Comparison of ENCODE assay signal across 1 cellular context in the genomic region with DNA sequence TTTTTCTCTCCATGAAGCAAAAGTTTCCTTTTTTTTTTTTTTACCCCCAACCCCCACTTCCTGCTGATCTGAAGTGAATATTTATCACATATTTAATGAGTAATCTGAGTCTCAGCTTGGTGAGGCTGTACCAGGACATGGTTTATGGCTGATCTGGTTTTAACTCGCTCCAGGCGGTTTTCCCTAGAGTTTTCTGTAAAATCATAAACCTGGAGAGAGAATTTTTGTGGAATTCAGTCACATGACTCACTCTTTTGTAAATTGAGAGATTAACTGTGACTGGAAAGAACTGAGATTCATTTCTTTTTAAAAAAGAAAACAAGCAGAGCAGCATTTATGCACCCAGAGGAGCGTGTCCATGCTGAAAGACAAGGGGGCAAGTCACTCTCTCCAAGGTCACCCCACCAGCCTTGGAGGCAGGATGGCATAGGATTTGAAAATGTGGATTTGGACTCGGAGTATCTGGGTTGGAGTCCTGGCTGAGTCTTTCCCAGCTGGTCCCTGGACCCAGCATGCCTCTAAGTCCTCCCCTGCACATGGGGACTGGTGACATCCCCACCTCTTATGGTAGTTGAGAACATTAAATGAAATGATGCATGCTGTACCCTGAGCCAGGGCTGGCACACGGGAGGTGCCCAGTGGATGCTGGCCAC.
TF ChIP-seq lines count a peak whose summit lies in the region.

No MANE protein-coding gene starts in this region.

TF ChIP-seq in GM23338, 12 proteins besides CTCF, POLR2A, EP300 and RAD21:
- TF ChIP-seq, protein P1, sequence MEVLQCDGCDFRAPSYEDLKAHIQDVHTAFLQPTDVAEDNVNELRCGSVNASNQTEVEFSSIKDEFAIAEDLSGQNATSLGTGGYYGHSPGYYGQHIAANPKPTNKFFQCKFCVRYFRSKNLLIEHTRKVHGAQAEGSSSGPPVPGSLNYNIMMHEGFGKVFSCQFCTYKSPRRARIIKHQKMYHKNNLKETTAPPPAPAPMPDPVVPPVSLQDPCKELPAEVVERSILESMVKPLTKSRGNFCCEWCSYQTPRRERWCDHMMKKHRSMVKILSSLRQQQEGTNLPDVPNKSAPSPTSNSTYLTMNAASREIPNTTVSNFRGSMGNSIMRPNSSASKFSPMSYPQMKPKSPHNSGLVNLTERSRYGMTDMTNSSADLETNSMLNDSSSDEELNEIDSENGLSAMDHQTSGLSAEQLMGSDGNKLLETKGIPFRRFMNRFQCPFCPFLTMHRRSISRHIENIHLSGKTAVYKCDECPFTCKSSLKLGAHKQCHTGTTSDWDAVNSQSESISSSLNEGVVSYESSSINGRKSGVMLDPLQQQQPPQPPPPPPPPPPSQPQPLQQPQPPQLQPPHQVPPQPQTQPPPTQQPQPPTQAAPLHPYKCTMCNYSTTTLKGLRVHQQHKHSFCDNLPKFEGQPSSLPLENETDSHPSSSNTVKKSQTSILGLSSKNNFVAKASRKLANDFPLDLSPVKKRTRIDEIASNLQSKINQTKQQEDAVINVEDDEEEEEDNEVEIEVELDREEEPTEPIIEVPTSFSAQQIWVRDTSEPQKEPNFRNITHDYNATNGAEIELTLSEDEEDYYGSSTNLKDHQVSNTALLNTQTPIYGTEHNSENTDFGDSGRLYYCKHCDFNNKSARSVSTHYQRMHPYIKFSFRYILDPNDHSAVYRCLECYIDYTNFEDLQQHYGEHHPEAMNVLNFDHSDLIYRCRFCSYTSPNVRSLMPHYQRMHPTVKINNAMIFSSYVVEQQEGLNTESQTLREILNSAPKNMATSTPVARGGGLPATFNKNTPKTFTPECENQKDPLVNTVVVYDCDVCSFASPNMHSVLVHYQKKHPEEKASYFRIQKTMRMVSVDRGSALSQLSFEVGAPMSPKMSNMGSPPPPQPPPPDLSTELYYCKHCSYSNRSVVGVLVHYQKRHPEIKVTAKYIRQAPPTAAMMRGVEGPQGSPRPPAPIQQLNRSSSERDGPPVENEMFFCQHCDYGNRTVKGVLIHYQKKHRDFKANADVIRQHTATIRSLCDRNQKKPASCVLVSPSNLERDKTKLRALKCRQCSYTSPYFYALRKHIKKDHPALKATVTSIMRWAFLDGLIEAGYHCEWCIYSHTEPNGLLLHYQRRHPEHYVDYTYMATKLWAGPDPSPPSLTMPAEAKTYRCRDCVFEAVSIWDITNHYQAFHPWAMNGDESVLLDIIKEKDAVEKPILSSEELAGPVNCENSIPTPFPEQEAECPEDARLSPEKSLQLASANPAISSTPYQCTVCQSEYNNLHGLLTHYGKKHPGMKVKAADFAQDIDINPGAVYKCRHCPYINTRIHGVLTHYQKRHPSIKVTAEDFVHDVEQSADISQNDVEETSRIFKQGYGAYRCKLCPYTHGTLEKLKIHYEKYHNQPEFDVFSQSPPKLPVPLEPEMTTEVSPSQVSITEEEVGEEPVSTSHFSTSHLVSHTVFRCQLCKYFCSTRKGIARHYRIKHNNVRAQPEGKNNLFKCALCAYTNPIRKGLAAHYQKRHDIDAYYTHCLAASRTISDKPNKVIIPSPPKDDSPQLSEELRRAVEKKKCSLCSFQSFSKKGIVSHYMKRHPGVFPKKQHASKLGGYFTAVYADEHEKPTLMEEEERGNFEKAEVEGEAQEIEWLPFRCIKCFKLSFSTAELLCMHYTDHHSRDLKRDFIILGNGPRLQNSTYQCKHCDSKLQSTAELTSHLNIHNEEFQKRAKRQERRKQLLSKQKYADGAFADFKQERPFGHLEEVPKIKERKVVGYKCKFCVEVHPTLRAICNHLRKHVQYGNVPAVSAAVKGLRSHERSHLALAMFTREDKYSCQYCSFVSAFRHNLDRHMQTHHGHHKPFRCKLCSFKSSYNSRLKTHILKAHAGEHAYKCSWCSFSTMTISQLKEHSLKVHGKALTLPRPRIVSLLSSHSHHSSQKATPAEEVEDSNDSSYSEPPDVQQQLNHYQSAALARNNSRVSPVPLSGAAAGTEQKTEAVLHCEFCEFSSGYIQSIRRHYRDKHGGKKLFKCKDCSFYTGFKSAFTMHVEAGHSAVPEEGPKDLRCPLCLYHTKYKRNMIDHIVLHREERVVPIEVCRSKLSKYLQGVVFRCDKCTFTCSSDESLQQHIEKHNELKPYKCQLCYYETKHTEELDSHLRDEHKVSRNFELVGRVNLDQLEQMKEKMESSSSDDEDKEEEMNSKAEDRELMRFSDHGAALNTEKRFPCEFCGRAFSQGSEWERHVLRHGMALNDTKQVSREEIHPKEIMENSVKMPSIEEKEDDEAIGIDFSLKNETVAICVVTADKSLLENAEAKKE (CRISPR knock-in tag; IDR thresholded peaks at IDR 0.05), result no peak
- TF ChIP-seq JUNB (IDR thresholded peaks at IDR 0.05; ENCODE audit: unreplicated experiment), result no peak
- TF ChIP-seq ZNF114 (CRISPR knock-in tag; IDR thresholded peaks at IDR 0.05), result no peak
- no peak for TF ChIP-seq ZNF331 (CRISPR knock-in tag; IDR thresholded peaks at IDR 0.05; ENCODE audit: low read depth)
- TF ChIP-seq EZH2 (IDR thresholded peaks at IDR 0.05; ENCODE audit: low read depth, unreplicated experiment), result no peak
- TF ChIP-seq CREB1 (CRISPR knock-in tag; IDR thresholded peaks at IDR 0.05; ENCODE audit: low read depth), result no peak
- TF ChIP-seq NANOG (IDR thresholded peaks at IDR 0.05; ENCODE audit: borderline replicate concordance), result no peak
- TF ChIP-seq EZH2phosphoT487 (IDR thresholded peaks at IDR 0.05; ENCODE audit: unreplicated experiment), result no peak
- TF ChIP-seq STAT1 (IDR thresholded peaks at IDR 0.05; ENCODE audit: unreplicated experiment), result no peak
- TF ChIP-seq, protein P2, sequence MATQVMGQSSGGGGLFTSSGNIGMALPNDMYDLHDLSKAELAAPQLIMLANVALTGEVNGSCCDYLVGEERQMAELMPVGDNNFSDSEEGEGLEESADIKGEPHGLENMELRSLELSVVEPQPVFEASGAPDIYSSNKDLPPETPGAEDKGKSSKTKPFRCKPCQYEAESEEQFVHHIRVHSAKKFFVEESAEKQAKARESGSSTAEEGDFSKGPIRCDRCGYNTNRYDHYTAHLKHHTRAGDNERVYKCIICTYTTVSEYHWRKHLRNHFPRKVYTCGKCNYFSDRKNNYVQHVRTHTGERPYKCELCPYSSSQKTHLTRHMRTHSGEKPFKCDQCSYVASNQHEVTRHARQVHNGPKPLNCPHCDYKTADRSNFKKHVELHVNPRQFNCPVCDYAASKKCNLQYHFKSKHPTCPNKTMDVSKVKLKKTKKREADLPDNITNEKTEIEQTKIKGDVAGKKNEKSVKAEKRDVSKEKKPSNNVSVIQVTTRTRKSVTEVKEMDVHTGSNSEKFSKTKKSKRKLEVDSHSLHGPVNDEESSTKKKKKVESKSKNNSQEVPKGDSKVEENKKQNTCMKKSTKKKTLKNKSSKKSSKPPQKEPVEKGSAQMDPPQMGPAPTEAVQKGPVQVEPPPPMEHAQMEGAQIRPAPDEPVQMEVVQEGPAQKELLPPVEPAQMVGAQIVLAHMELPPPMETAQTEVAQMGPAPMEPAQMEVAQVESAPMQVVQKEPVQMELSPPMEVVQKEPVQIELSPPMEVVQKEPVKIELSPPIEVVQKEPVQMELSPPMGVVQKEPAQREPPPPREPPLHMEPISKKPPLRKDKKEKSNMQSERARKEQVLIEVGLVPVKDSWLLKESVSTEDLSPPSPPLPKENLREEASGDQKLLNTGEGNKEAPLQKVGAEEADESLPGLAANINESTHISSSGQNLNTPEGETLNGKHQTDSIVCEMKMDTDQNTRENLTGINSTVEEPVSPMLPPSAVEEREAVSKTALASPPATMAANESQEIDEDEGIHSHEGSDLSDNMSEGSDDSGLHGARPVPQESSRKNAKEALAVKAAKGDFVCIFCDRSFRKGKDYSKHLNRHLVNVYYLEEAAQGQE (IDR thresholded peaks at IDR 0.05; ENCODE audit: unreplicated experiment), result no peak
- no peak for TF ChIP-seq POLR2AphosphoS5 (IDR thresholded peaks at IDR 0.05; ENCODE audit: low read depth)
- TF ChIP-seq, protein P3, sequence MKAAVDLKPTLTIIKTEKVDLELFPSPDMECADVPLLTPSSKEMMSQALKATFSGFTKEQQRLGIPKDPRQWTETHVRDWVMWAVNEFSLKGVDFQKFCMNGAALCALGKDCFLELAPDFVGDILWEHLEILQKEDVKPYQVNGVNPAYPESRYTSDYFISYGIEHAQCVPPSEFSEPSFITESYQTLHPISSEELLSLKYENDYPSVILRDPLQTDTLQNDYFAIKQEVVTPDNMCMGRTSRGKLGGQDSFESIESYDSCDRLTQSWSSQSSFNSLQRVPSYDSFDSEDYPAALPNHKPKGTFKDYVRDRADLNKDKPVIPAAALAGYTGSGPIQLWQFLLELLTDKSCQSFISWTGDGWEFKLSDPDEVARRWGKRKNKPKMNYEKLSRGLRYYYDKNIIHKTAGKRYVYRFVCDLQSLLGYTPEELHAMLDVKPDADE (IDR thresholded peaks at IDR 0.05), result no peak
